Comparison of ENCODE assay signal across 1 cellular context in the genomic region with DNA sequence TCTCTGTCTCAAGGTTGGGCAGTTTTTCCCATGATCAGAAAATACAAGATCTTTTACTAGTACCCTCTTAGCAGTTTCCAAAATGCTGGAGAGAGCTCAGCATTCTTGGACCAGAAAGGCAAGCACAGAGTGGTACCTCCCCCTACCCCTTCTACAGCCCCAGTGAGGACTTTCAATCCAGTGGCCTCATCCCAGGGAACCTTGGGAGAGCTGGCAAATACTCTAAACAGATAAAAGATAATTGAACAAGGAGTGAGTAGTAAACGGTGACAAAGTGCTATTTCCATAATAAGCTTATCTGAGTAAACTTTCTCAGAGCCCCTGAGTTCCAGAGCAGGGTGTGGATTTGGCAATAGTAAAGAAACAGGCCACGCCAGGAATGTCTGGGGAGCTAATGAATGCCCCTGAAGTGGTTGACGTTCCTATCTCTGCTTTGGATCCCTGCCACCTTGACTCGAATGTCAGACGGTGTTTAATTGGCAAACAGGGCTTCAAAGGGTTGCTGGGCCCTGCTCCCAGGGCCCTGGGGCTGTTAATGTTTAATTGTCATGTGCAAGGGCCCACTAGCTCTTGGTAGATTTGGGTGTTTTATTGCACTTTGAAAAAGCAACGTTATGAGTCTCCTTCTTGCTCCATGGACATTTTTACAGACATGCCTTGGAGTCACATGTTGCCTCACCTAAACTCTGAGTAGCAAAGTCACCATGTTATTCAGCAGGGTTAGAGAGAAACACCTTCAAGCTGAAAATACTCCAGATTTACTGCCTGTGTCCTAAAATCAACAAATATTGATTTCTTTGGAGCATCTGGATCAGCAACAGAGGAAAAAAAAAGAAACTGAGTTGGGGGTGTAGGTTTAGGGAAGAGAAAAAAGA.
TF ChIP-seq lines count a peak whose summit lies in the region.

No MANE protein-coding gene starts in this region.

TF ChIP-seq in A549, 52 proteins besides CTCF, POLR2A, EP300 and RAD21 (continued from another document):
- TF ChIP-seq ATOH8 (CRISPR knock-in tag; IDR thresholded peaks at IDR 0.05; ENCODE audit: low read depth), result no peak
- TF ChIP-seq HMGXB4 (CRISPR knock-in tag; IDR thresholded peaks at IDR 0.05; ENCODE audit: borderline replicate concordance), result no peak
TF ChIP-seq in A549: peak in this region for 0.
